ENCODE assay signal across 40 cellular contexts in the genomic region with DNA sequence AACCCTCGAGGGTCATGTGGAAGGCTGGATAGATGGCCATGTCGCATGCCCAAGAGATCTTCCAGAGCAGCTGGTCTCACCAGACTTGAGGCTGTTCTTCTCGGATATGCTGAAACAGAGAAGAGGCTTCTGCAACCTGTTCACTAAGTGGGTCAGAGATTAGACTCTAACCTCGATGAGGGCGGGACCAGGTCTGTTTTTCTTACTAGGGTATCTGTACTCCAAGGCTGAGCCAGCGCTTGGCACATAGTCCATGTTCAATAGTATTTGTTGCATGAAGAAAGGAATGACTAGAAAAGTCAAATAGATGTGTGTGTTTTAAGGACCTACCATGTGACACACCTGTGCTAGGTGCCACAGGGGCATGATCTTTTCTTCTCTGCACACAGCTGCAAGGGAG.
"Had no signal": no experiment of that assay in that cellular context is flagged by ENCODE, and none has a peak within 500 bp of the region (broad histone marks: within the 10 kb centered on the region; RNA-seq: fewer than 3 reads in every experiment).

No MANE protein-coding gene starts in this region.

- H3K4me3 ChIP-seq: adrenal gland, ascending aorta, body of pancreas, breast epithelium, cardiac muscle cell had no signal

- H3K9me3 Mint-ChIP-seq: activated naive CD4-positive, alpha-beta T cell treated with anti-CD3 and anti-CD28 coated beads for 36 hours; activated naive CD4-positive, alpha-beta T cell treated with anti-CD3 and anti-CD28 coated beads, Interleukin-2, amount 10 ng/mL, durations not matched to agents 7 days and 5 days; activated naive CD4-positive, alpha-beta T cell treated with anti-CD3 and anti-CD28 coated beads, Interleukin-2, amount 50 U/mL, for 24 hours; activated naive CD4-positive, alpha-beta T cell treated with anti-CD3 and anti-CD28 coated beads, Interleukin-2, amount 50 U/mL, for 72 hours; activated naive CD8-positive, alpha-beta T cell treated with anti-CD3 and anti-CD28 coated beads for 36 hours; activated naive CD8-positive, alpha-beta T cell treated with anti-CD3 and anti-CD28 coated beads, Interleukin-2, amount 10 ng/mL, durations not matched to agents 7 days and 5 days; activated naive CD8-positive, alpha-beta T cell treated with anti-CD3 and anti-CD28 coated beads, Interleukin-2, amount 50 U/mL, for 24 hours; activated T-cell treated with anti-CD3 and anti-CD28 coated beads, Interleukin-2, amount 50 U/mL, for 24 hours; activated T-cell treated with anti-CD3 and anti-CD28 coated beads, Interleukin-2, amount 50 U/mL, for 4 hours; activated T-cell treated with anti-CD3 and anti-CD28 coated beads, Interleukin-2, amount 50 U/mL, for 72 hours; activated T-helper 1 cell treated with anti-CD3 and anti-CD28 coated beads, Interleukin-12 subunit alpha, Interleukin-12 subunit beta, Interleukin-2, Interleukin-4 antibody, amounts not matched to agents 30 ng/mL and 10 ng/mL and 1 ng/mL, durations not matched to agents 14 hours and 24 hours and 36 hours; activated T-helper 17 cell treated with anti-CD3 and anti-CD28 coated beads, Interleukin-2, amount 50 U/mL, for 72 hours; activated T-helper 2 cell treated with anti-CD3 and anti-CD28 coated beads, Interferon-gamma antibody, Interleukin-2, Interleukin-4, amounts not matched to agents 10 μg/mL and 5 μg/mL and 100 μg/mL, durations not matched to agents 14 hours and 24 hours and 36 hours; central memory CD8-positive, alpha-beta T cell had no signal

- H3K36me3 ChIP-seq: adrenal gland, ascending aorta, brain microvascular endothelial cell, breast epithelium, cardiac muscle cell had no signal

- H3K9me3 ChIP-seq: adrenal gland, ascending aorta, body of pancreas, breast epithelium had no signal

- H3K27me3 Mint-ChIP-seq: activated naive CD4-positive, alpha-beta T cell treated with anti-CD3 and anti-CD28 coated beads, Interleukin-2, amount 50 U/mL, for 24 hours; activated T-cell treated with anti-CD3 and anti-CD28 coated beads, Interleukin-2, amount 50 U/mL, for 24 hours; brain had no signal

- DNase-seq: activated effector memory CD4-positive, alpha-beta T cell treated with anti-CD3 and anti-CD28 coated beads, Interleukin-2, amount 50 U/mL, for 16 hours; activated effector memory CD4-positive, alpha-beta T cell treated with Interleukin-2 at 50 U/mL for 16 hours; activated gamma-delta T cell; activated gamma-delta T cell treated with Interleukin-2 at 50 U/mL for 16 hours; activated naive CD4-positive, alpha-beta T cell; activated naive CD4-positive, alpha-beta T cell treated with anti-CD3 and anti-CD28 coated beads for 36 hours; activated naive CD4-positive, alpha-beta T cell treated with anti-CD3 and anti-CD28 coated beads, Interleukin-2, amount 10 ng/mL, durations not matched to agents 7 days and 5 days; activated naive CD4-positive, alpha-beta T cell treated with anti-CD3 and anti-CD28 coated beads, Interleukin-2, amount 50 U/mL, for 16 hours; activated naive CD4-positive, alpha-beta T cell treated with Interleukin-2 at 50 U/mL for 16 hours; activated naive CD8-positive, alpha-beta T cell treated with anti-CD3 and anti-CD28 coated beads for 36 hours; activated naive CD8-positive, alpha-beta T cell treated with anti-CD3 and anti-CD28 coated beads, Interleukin-2, amount 10 ng/mL, durations not matched to agents 7 days and 5 days; activated naive CD8-positive, alpha-beta T cell treated with anti-CD3 and anti-CD28 coated beads, Interleukin-2, amount 50 U/mL, for 24 hours; activated T-cell treated with anti-CD3 and anti-CD28 coated beads for 4 hours; activated T-cell treated with anti-CD3 and anti-CD28 coated beads, Interleukin-2, amount 50 U/mL, for 1 hour; activated T-cell treated with anti-CD3 and anti-CD28 coated beads, Interleukin-2, amount 50 U/mL, for 24 hours; activated T-cell treated with anti-CD3 and anti-CD28 coated beads, Interleukin-2, amount 50 U/mL, for 4 hours; activated T-cell treated with anti-CD3 and anti-CD28 coated beads, Interleukin-2, amount 50 U/mL, for 48 hours; activated T-cell treated with anti-CD3 and anti-CD28 coated beads, Interleukin-2, amount 50 U/mL, for 72 hours; adrenal gland; amniotic stem cell; amygdala; aorta; body of pancreas; brain microvascular endothelial cell; caudate nucleus; central memory CD4-positive, alpha-beta T cell; cerebellar nuclear complex had no signal

- H3K27ac Mint-ChIP-seq: activated naive CD4-positive, alpha-beta T cell treated with anti-CD3 and anti-CD28 coated beads for 36 hours; activated naive CD4-positive, alpha-beta T cell treated with anti-CD3 and anti-CD28 coated beads, Interleukin-2, amount 10 ng/mL, durations not matched to agents 7 days and 5 days; activated naive CD4-positive, alpha-beta T cell treated with anti-CD3 and anti-CD28 coated beads, Interleukin-2, amount 50 U/mL, for 24 hours; activated naive CD4-positive, alpha-beta T cell treated with anti-CD3 and anti-CD28 coated beads, Interleukin-2, amount 50 U/mL, for 72 hours; activated naive CD8-positive, alpha-beta T cell; activated naive CD8-positive, alpha-beta T cell treated with anti-CD3 and anti-CD28 coated beads for 36 hours; activated naive CD8-positive, alpha-beta T cell treated with anti-CD3 and anti-CD28 coated beads, Interleukin-2, amount 10 ng/mL, durations not matched to agents 7 days and 5 days; activated naive CD8-positive, alpha-beta T cell treated with anti-CD3 and anti-CD28 coated beads, Interleukin-2, amount 50 U/mL, for 24 hours; activated T-cell treated with anti-CD3 and anti-CD28 coated beads, Interleukin-2, amount 50 U/mL, for 24 hours; activated T-cell treated with anti-CD3 and anti-CD28 coated beads, Interleukin-2, amount 50 U/mL, for 72 hours; activated T-helper 1 cell treated with anti-CD3 and anti-CD28 coated beads, Interleukin-12 subunit alpha, Interleukin-12 subunit beta, Interleukin-2, Interleukin-4 antibody, amounts not matched to agents 30 ng/mL and 10 ng/mL and 1 ng/mL, durations not matched to agents 14 hours and 24 hours and 36 hours; activated T-helper 17 cell treated with anti-CD3 and anti-CD28 coated beads, Interleukin-2, amount 50 U/mL, for 72 hours; activated T-helper 2 cell treated with anti-CD3 and anti-CD28 coated beads, Interferon-gamma antibody, Interleukin-2, Interleukin-4, amounts not matched to agents 10 μg/mL and 5 μg/mL and 100 μg/mL, durations not matched to agents 14 hours and 24 hours and 36 hours had no signal

- H3K4me1 Mint-ChIP-seq: activated T-helper 17 cell treated with anti-CD3 and anti-CD28 coated beads, Interleukin-2, amount 50 U/mL, for 72 hours; central memory CD8-positive, alpha-beta T cell had no signal

- FAIRE-seq: astrocyte, bronchial epithelial cell had no signal

- H3K36me3 Mint-ChIP-seq: activated naive CD4-positive, alpha-beta T cell treated with anti-CD3 and anti-CD28 coated beads, Interleukin-2, amount 10 ng/mL, durations not matched to agents 7 days and 5 days; activated naive CD4-positive, alpha-beta T cell treated with anti-CD3 and anti-CD28 coated beads, Interleukin-2, amount 50 U/mL, for 24 hours; activated naive CD4-positive, alpha-beta T cell treated with anti-CD3 and anti-CD28 coated beads, Interleukin-2, amount 50 U/mL, for 72 hours; activated naive CD8-positive, alpha-beta T cell; activated naive CD8-positive, alpha-beta T cell treated with anti-CD3 and anti-CD28 coated beads for 36 hours; activated naive CD8-positive, alpha-beta T cell treated with anti-CD3 and anti-CD28 coated beads, Interleukin-2, amount 10 ng/mL, durations not matched to agents 7 days and 5 days; brain had no signal

- H3K27me3 ChIP-seq: adrenal gland, ascending aorta, body of pancreas, brain microvascular endothelial cell, breast epithelium, cardiac muscle cell had no signal

- H3K27ac ChIP-seq: adrenal gland, ascending aorta, body of pancreas, brain microvascular endothelial cell, breast epithelium had no signal

- H3K4me3 Mint-ChIP-seq: activated naive CD4-positive, alpha-beta T cell treated with anti-CD3 and anti-CD28 coated beads for 36 hours; activated naive CD4-positive, alpha-beta T cell treated with anti-CD3 and anti-CD28 coated beads, Interleukin-2, amount 10 ng/mL, durations not matched to agents 7 days and 5 days; activated naive CD4-positive, alpha-beta T cell treated with anti-CD3 and anti-CD28 coated beads, Interleukin-2, amount 50 U/mL, for 24 hours; activated naive CD8-positive, alpha-beta T cell; activated naive CD8-positive, alpha-beta T cell treated with anti-CD3 and anti-CD28 coated beads for 36 hours; activated naive CD8-positive, alpha-beta T cell treated with anti-CD3 and anti-CD28 coated beads, Interleukin-2, amount 10 ng/mL, durations not matched to agents 7 days and 5 days; activated naive CD8-positive, alpha-beta T cell treated with anti-CD3 and anti-CD28 coated beads, Interleukin-2, amount 50 U/mL, for 24 hours; activated T-cell treated with anti-CD3 and anti-CD28 coated beads, Interleukin-2, amount 50 U/mL, for 24 hours; activated T-cell treated with anti-CD3 and anti-CD28 coated beads, Interleukin-2, amount 50 U/mL, for 4 hours; activated T-cell treated with anti-CD3 and anti-CD28 coated beads, Interleukin-2, amount 50 U/mL, for 72 hours; activated T-helper 1 cell treated with anti-CD3 and anti-CD28 coated beads, Interleukin-12 subunit alpha, Interleukin-12 subunit beta, Interleukin-2, Interleukin-4 antibody, amounts not matched to agents 30 ng/mL and 10 ng/mL and 1 ng/mL, durations not matched to agents 14 hours and 24 hours and 36 hours; activated T-helper 17 cell treated with anti-CD3 and anti-CD28 coated beads, Interleukin-2, amount 50 U/mL, for 72 hours; brain; central memory CD8-positive, alpha-beta T cell had no signal

- H3K4me1 ChIP-seq: breast epithelium had no signal

- ATAC-seq: activated naive CD4-positive, alpha-beta T cell treated with anti-CD3 and anti-CD28 coated beads, Interleukin-2, amount 50 U/mL, for 72 hours; activated naive CD8-positive, alpha-beta T cell treated with anti-CD3 and anti-CD28 coated beads, Interleukin-2, amount 50 U/mL, for 24 hours; activated T-cell treated with anti-CD3 and anti-CD28 coated beads, Interleukin-2, amount 50 U/mL, for 4 hours; activated T-cell treated with anti-CD3 and anti-CD28 coated beads, Interleukin-2, amount 50 U/mL, for 72 hours; activated T-helper 17 cell treated with anti-CD3 and anti-CD28 coated beads, Interleukin-2, amount 50 U/mL, for 72 hours; body of pancreas had no signal
